26 cellular contexts compared by ENCODE assay signal in the genomic region with DNA sequence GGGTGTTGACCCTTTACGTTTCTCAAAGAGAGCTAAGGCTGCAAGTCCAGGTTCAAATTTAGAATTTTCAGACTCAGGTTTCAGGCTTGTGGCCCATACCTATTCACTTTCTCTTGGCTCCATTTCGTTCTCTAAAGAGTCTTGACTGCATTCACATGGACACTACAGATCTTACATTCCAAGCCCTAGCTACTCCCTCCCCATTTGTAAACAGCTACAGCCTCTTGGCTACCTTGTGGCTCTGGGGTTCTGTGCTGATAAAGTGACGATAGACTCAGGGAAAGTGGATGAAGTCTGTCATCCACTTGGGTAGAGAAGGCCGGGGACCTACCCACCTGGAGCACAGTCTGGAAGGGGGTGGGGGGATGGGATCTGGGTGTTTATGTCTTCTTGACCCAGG.
"Had no signal": no experiment of that assay in that cellular context is flagged by ENCODE, and none has a peak within 500 bp of the region (broad histone marks: within the 10 kb centered on the region; RNA-seq: fewer than 3 reads in every experiment).

No MANE protein-coding gene starts in this region.

- ATAC-seq: activated CD8-positive, alpha-beta T cell treated with anti-CD3 and anti-CD28 coated beads for 36 hours; activated T-cell treated with anti-CD3 and anti-CD28 coated beads, Interleukin-2, amount 50 U/mL, for 72 hours; activated T-helper 17 cell treated with anti-CD3 and anti-CD28 coated beads, Interleukin-2, amount 50 U/mL, for 72 hours; Panc1 had no signal

- H3K4me3 Mint-ChIP-seq: activated CD8-positive, alpha-beta T cell treated with anti-CD3 and anti-CD28 coated beads for 36 hours; activated naive CD8-positive, alpha-beta T cell treated with anti-CD3 and anti-CD28 coated beads for 36 hours; activated T-cell treated with anti-CD3 and anti-CD28 coated beads, Interleukin-2, amount 50 U/mL, for 72 hours; activated T-helper 17 cell treated with anti-CD3 and anti-CD28 coated beads, Interleukin-2, amount 50 U/mL, for 72 hours had no signal

- H3K36me3 ChIP-seq: ascending aorta, breast epithelium, MG63, SJCRH30 had no signal

- H3K4me1 ChIP-seq: ascending aorta, breast epithelium, SJCRH30 had no signal

- H3K36me3 Mint-ChIP-seq: activated naive CD8-positive, alpha-beta T cell treated with anti-CD3 and anti-CD28 coated beads for 36 hours had no signal

- H3K27me3 ChIP-seq: ascending aorta, breast epithelium, MG63, SJCRH30 had no signal

- DNase-seq: activated CD4-positive, alpha-beta T cell treated with anti-CD3 and anti-CD28 coated beads for 1 hour; activated CD4-positive, alpha-beta T cell treated with anti-CD3 and anti-CD28 coated beads for 48 hours; activated CD4-positive, CD25-positive, alpha-beta regulatory T cell; activated CD8-positive, alpha-beta T cell treated with anti-CD3 and anti-CD28 coated beads for 36 hours; activated effector memory CD4-positive, alpha-beta T cell treated with anti-CD3 and anti-CD28 coated beads, Interleukin-2, amount 50 U/mL, for 16 hours; activated naive CD4-positive, alpha-beta T cell; activated naive CD4-positive, alpha-beta T cell treated with anti-CD3 and anti-CD28 coated beads, Interleukin-2, amount 50 U/mL, for 16 hours; activated naive CD8-positive, alpha-beta T cell treated with anti-CD3 and anti-CD28 coated beads for 36 hours; activated T-cell treated with anti-CD3 and anti-CD28 coated beads, Interleukin-2, amount 50 U/mL, for 1 hour; activated T-cell treated with anti-CD3 and anti-CD28 coated beads, Interleukin-2, amount 50 U/mL, for 72 hours; amniotic stem cell; Kasumi-1; MG63; NCI-H1092; NCI-H1436 treated with DMSO at 0.1 percent for 48 hours; NCI-H2029; NCI-H524 treated with DMSO at 0.1 percent for 48 hours; SHP77; SJCRH30; T1000; WERI-Rb-1 had no signal

- H3K27me3 Mint-ChIP-seq: activated CD8-positive, alpha-beta T cell treated with anti-CD3 and anti-CD28 coated beads for 36 hours; activated naive CD8-positive, alpha-beta T cell treated with anti-CD3 and anti-CD28 coated beads for 36 hours; activated T-helper 17 cell treated with anti-CD3 and anti-CD28 coated beads, Interleukin-2, amount 50 U/mL, for 72 hours had no signal

- H3K4me1 Mint-ChIP-seq: activated naive CD8-positive, alpha-beta T cell treated with anti-CD3 and anti-CD28 coated beads for 36 hours; activated T-helper 17 cell treated with anti-CD3 and anti-CD28 coated beads, Interleukin-2, amount 50 U/mL, for 72 hours had no signal

- H3K27ac ChIP-seq: ascending aorta, breast epithelium, SJCRH30, SK-N-MC, WERI-Rb-1 had no signal

- H3K27ac Mint-ChIP-seq: activated CD8-positive, alpha-beta T cell treated with anti-CD3 and anti-CD28 coated beads for 36 hours; activated naive CD8-positive, alpha-beta T cell treated with anti-CD3 and anti-CD28 coated beads for 36 hours; activated T-cell treated with anti-CD3 and anti-CD28 coated beads, Interleukin-2, amount 50 U/mL, for 72 hours; activated T-helper 17 cell treated with anti-CD3 and anti-CD28 coated beads, Interleukin-2, amount 50 U/mL, for 72 hours had no signal

- H3K4me3 ChIP-seq: ascending aorta, breast epithelium, MG63, SJCRH30, SK-N-MC had no signal

- H3K9me3 ChIP-seq: ascending aorta, breast epithelium, MG63, SJCRH30 had no signal
